ENCODE assay signal across 34 cellular contexts in genomic region chr11:47960015-47960414, GRCh38.
"Had no signal": no experiment of that assay in that cellular context is flagged by ENCODE, and none has a peak within 500 bp of the region (broad histone marks: within the 10 kb centered on the region; RNA-seq: fewer than 3 reads in every experiment).

No MANE protein-coding gene starts in this region.

- H3K4me3 ChIP-seq: MG63 had no signal

- DNase-seq: Karpas-422, Kasumi-1, MG63, MM.1S, MV-4-11, NCI-H1048, NCI-H1092, NCI-H1092 treated with DMSO at 0.1 percent for 48 hours, NCI-H1105, NCI-H1105 treated with DMSO at 0.1 percent for 48 hours, NCI-H1417, NCI-H1417 treated with DMSO at 0.1 percent for 48 hours, NCI-H1436, NCI-H1436 treated with DMSO at 0.1 percent for 48 hours, NCI-H146, NCI-H1694, NCI-H1694 treated with DMSO at 0.1 percent for 48 hours, NCI-H187, NCI-H187 treated with DMSO at 0.1 percent for 48 hours, NCI-H1930, NCI-H2029, NCI-H2029 treated with DMSO at 0.1 percent for 48 hours, NCI-H2081, NCI-H2081 treated with DMSO at 0.1 percent for 48 hours, NCI-H2107, NCI-H2171, NCI-H2171 treated with DMSO at 0.1 percent for 48 hours, NCI-H2227 treated with DMSO at 0.1 percent for 48 hours, NCI-H226, NCI-H345, NCI-H446, NCI-H446 treated with DMSO at 0.1 percent for 48 hours, NCI-H510A had no signal

- H3K27ac ChIP-seq: KMS-11 had no signal

- H3K27me3 ChIP-seq: MG63 had no signal

- H3K36me3 ChIP-seq: MG63 had no signal

- H3K9me3 ChIP-seq: MG63 had no signal
